11 cellular contexts compared by ENCODE assay signal in the genomic region with DNA sequence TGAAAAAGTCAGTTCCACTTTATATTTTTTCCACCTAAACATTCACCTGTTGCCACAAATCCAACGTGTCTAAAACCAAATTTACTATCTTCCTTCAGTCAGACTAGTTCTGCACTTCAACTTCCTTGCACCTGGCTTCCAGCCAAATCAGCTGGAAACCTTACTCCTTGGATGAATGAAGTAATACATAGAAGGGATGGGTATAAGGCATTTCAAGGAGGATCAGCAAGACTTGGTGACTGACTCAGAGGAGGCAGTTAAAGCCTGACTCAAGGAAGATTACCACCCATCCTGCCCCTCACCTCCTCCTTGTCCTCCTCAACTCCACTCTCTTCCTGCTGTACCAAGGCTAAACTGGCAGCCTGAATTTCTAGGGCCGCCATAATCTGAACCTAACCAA. TPM values are rescaled to one million over a fixed set of nuclear protein-coding genes. Genes with fewer than 3 reads are reported as not detected.
DNase-seq lines count a peak whose midpoint lies in the region; ATAC-seq and TF ChIP-seq lines count a peak whose summit lies in the region.
"Had no signal": no experiment of that assay in that cellular context is flagged by ENCODE, and none has a peak within 500 bp of the region (broad histone marks: within the 10 kb centered on the region; RNA-seq: fewer than 3 reads in every experiment).

No MANE protein-coding gene starts in this region.

- dilution Hi-C loops in IMR-90 (cut with HindIII; ENCODE audit: low sequenced_read_pairs, unreplicated experiment), result no loop called here

- no peak overlapping the region for H2BK5ac ChIP-seq in IMR-90 (ENCODE audit: low read depth, low read length, poor library complexity, severe bottlenecking)
- no peak overlapping the region for H2BK5ac ChIP-seq in mesenchymal stem cell (ENCODE audit: low read depth, low read length, poor library complexity, severe bottlenecking)

- no TSS peak for BruUV-seq in IMR-90 (replicated peaks; lab: Mats Ljungman, UMichigan)

- H2AK9ac ChIP-seq in IMR-90 (replicated peaks; ENCODE audit: low read depth, low read length, poor library complexity), result no peak overlapping the region

- H3K79me1 ChIP-seq in IMR-90 (ENCODE audit: low read depth in 1 of 2, low read length in 2 of 2) (no peaks in the 10 kb centered on the region), mesenchymal stem cell (replicated peaks; ENCODE audit: low read length, poor library complexity, severe bottlenecking) (no peaks in the 10 kb centered on the region)

- H2AFZ ChIP-seq in IMR-90 (replicated peaks; ENCODE audit: low read length, poor library complexity) (peak overlapping the region; percentile 5), mesenchymal stem cell (ENCODE audit: low read depth, low read length) (no peak overlapping the region), MM.1S (ENCODE audit: low read length) (no peak overlapping the region)

- H3K9me1 ChIP-seq in IMR-90 (ENCODE audit: insufficient read depth, low read length), result no peaks in the 10 kb centered on the region; the same call in 1 of the 2 replicates

- no peak overlapping the region for H4K5ac ChIP-seq in IMR-90 (ENCODE audit: low read depth, low read length)

- H3K4me2 ChIP-seq in IMR-90 (ENCODE audit: low read depth, low read length), result no peak overlapping the region
- no peak overlapping the region for H3K4me2 ChIP-seq in mesenchymal stem cell (ENCODE audit: low read length, poor library complexity, severe bottlenecking)
- H3K4me2 ChIP-seq in MM.1S (ENCODE audit: low read depth, low read length), result no peak overlapping the region
- H3K4me2 ChIP-seq: KMS-11 had no signal

- H3K27ac ChIP-seq in IMR-90 (ENCODE audit: insufficient read depth, low read length), result no peak overlapping the region
- peak overlapping the region; percentile 18 for H3K27ac ChIP-seq in mesenchymal stem cell (ENCODE audit: low read length, poor library complexity, severe bottlenecking)
- no peak overlapping the region for H3K27ac ChIP-seq in MM.1S (ENCODE audit: low read length)
- H3K27ac ChIP-seq: KMS-11 had no signal

- no peak overlapping the region for H3K56ac ChIP-seq in IMR-90 (ENCODE audit: extremely low read depth, insufficient read depth, low read length)

- H4K8ac ChIP-seq in IMR-90 (ENCODE audit: low read depth in 2 of 2, low read length in 2 of 2), result no peak overlapping the region
- no peak overlapping the region for H4K8ac ChIP-seq in mesenchymal stem cell (ENCODE audit: low read length)

- no peaks in the 10 kb centered on the region for H3K9me2 ChIP-seq in MM.1S (replicated peaks; ENCODE audit: insufficient read depth, low read length)

- H4K91ac ChIP-seq in IMR-90 (ENCODE audit: insufficient read depth, low read depth, low read length) (no peak overlapping the region), mesenchymal stem cell (ENCODE audit: low read length) (no peak overlapping the region)

- H3F3A ChIP-seq in MM.1S (ENCODE audit: insufficient read depth, low read length), result no peaks in the 10 kb centered on the region

- DNase-seq in CD14-positive monocyte (ENCODE audit: low spot score) (no peak), IMR-90 (peak; percentile 89), astrocyte of the cerebellum (ENCODE audit: low read depth) (peak; percentile 53), mesenchymal stem cell (peak; percentile 54), MM.1S (no peak), NOMO-1 treated with dmso at 0.1 percent for 144 hours (lab: John Stamatoyannopoulos, UW; ENCODE audit: unreplicated experiment) (no peak), NCI-H526 treated with DMSO at 0.1 percent for 48 hours (lab: John Stamatoyannopoulos, UW) (no peak)
- DNase-seq: activated naive CD8-positive, alpha-beta T cell treated with anti-CD3 and anti-CD28 coated beads, Interleukin-2, amount 50 U/mL, for 24 hours; stimulated activated CD4-positive, alpha-beta T cell treated with anti-CD3 and anti-CD28 coated beads, Interleukin-12 subunit alpha, Interleukin-12 subunit beta, amount 100 ng/mL, for 4 hours had no signal

- no CpG with 5 or more reads among the region's 2 CpGs for WGBS in IMR-90 (ENCODE audit: extremely low coverage in 2 of 2, insufficient read length in 1 of 2), 2 experiments
- WGBS in mesenchymal stem cell, result 80% methylated on average over 2 of the region's 2 CpGs

- TF ChIP-seq RAD21 in IMR-90 (IDR thresholded peaks at IDR 0.05; ENCODE audit: low read length), result no peak

- H2AK5ac ChIP-seq in IMR-90 (ENCODE audit: low read depth, low read length) (no peak overlapping the region), mesenchymal stem cell (ENCODE audit: low read length, severe bottlenecking) (no peak overlapping the region)

- H3K4me3 Mint-ChIP-seq in CD14-positive monocyte, result no peak overlapping the region
- H3K4me3 Mint-ChIP-seq: activated naive CD8-positive, alpha-beta T cell treated with anti-CD3 and anti-CD28 coated beads, Interleukin-2, amount 50 U/mL, for 24 hours had no signal

- peaks cover 1 to 4% (median 2%) of the 10 kb centered on the region in 3 donors for H3K27me3 Mint-ChIP-seq in CD14-positive monocyte (ENCODE audit: low read depth in 3 of 3)
- H3K27me3 Mint-ChIP-seq: activated naive CD8-positive, alpha-beta T cell treated with anti-CD3 and anti-CD28 coated beads, Interleukin-2, amount 50 U/mL, for 24 hours had no signal

- intact Hi-C loops in CD14-positive monocyte (cut with micrococcal nuclease) (loop anchor here in 1 of 2 donors (5.0 kb wide), 1 partner anchor 256 kb away; a partner anchor contains a TSS), IMR-90 (cut with micrococcal nuclease) (no loop called here)

- H3K4me3 ChIP-seq in IMR-90 (ENCODE audit: insufficient read depth, low read depth, low read length) (no peak overlapping the region), astrocyte of the cerebellum (ENCODE audit: low read depth, low read length) (no peak overlapping the region), mesenchymal stem cell (ENCODE audit: insufficient read depth in 1 of 2, low read depth in 1 of 2, low read length in 2 of 2) (no peak overlapping the region), MM.1S (ENCODE audit: low read length) (no peak overlapping the region)

- no peak overlapping the region for H3K23ac ChIP-seq in IMR-90 (ENCODE audit: low read depth, low read length)
- no peak overlapping the region for H3K23ac ChIP-seq in mesenchymal stem cell (ENCODE audit: low read length in 2 of 2)

- H2BK20ac ChIP-seq in IMR-90 (ENCODE audit: low read depth, low read length), result no peak overlapping the region

- peak overlapping the region; percentile 19 to 97 (median 75) for H3K27ac Mint-ChIP-seq in CD14-positive monocyte
- H3K27ac Mint-ChIP-seq: activated naive CD8-positive, alpha-beta T cell treated with anti-CD3 and anti-CD28 coated beads, Interleukin-2, amount 50 U/mL, for 24 hours had no signal

- H3K36me3 ChIP-seq in IMR-90 (ENCODE audit: control insufficient read depth, insufficient read depth, low read length), result peaks cover 1% of the 10 kb centered on the region; the same call in 1 of the 2 replicates
- peaks cover 0 to under 1% of the 10 kb centered on the region in 2 experiments for H3K36me3 ChIP-seq in mesenchymal stem cell (ENCODE audit: control insufficient read depth in 1 of 2, insufficient read depth in 2 of 2, low read depth in 1 of 2, low read length in 2 of 2)
- H3K36me3 ChIP-seq in MM.1S (replicated peaks; ENCODE audit: insufficient read depth, low read length), result no peaks in the 10 kb centered on the region

- POLR2A ChIA-PET in IMR-90 (lab: Charles Lee; ENCODE audit: unreplicated experiment), result no interaction called here

- H2BK120ac ChIP-seq in IMR-90 (ENCODE audit: low read depth, low read length) (no peak overlapping the region), mesenchymal stem cell (ENCODE audit: low read depth, low read length) (no peak overlapping the region)

- H2BK15ac ChIP-seq in IMR-90 (ENCODE audit: low read depth, low read length) (no peak overlapping the region), mesenchymal stem cell (ENCODE audit: low read depth, poor library complexity, severe bottlenecking) (no peak overlapping the region)

- H3K4ac ChIP-seq in IMR-90 (ENCODE audit: low read depth, low read length) (no peak overlapping the region), mesenchymal stem cell (ENCODE audit: low read depth in 1 of 2, low read length in 2 of 2) (no peak overlapping the region)

- H3K36me3 Mint-ChIP-seq in CD14-positive monocyte, result peaks cover 2 to 3% of the 10 kb centered on the region in 2 donors

- H3K4me1 ChIP-seq in IMR-90 (ENCODE audit: control insufficient read depth, insufficient read depth, low read length), result peaks cover 3% of the 10 kb centered on the region; the same call in 1 of the 2 replicates
- peaks cover 8% of the 10 kb centered on the region for H3K4me1 ChIP-seq in mesenchymal stem cell (ENCODE audit: control insufficient read depth, insufficient read depth, low read depth, low read length)
- H3K4me1 ChIP-seq in MM.1S (ENCODE audit: low read length), result no peaks in the 10 kb centered on the region

- no peaks in the 10 kb centered on the region for H3K79me2 ChIP-seq in MM.1S (ENCODE audit: low read length)

- no peak overlapping the region for H3K18ac ChIP-seq in IMR-90 (ENCODE audit: low read depth, low read length)
- H3K18ac ChIP-seq in mesenchymal stem cell (ENCODE audit: low read depth in 1 of 2, low read length in 2 of 2), result no peak overlapping the region

- H3K27me3 ChIP-seq in IMR-90 (ENCODE audit: control insufficient read depth, insufficient read depth, low read length), result no peaks in the 10 kb centered on the region
- H3K27me3 ChIP-seq in mesenchymal stem cell (ENCODE audit: control insufficient read depth in 1 of 2, insufficient read depth in 1 of 2, low read length in 2 of 2), result no peaks in the 10 kb centered on the region
- H3K27me3 ChIP-seq in MM.1S (replicated peaks; ENCODE audit: insufficient read depth, low read length), result no peaks in the 10 kb centered on the region

- H3K9ac ChIP-seq in IMR-90 (ENCODE audit: low read depth, low read length) (no peak overlapping the region), mesenchymal stem cell (ENCODE audit: low read length) (no peak overlapping the region), MM.1S (ENCODE audit: low read length) (no peak overlapping the region)
- H3K9ac ChIP-seq: KMS-11 had no signal

- H4K20me1 ChIP-seq in IMR-90 (ENCODE audit: insufficient read depth, low read length) (no peaks in the 10 kb centered on the region), MM.1S (ENCODE audit: insufficient read depth, low read length) (no peaks in the 10 kb centered on the region)

- H3K14ac ChIP-seq in IMR-90 (replicated peaks; ENCODE audit: low read depth, low read length) (no peak overlapping the region), mesenchymal stem cell (ENCODE audit: low read length in 2 of 2) (no peak overlapping the region)

- in situ Hi-C loops in IMR-90 (cut with MboI; ENCODE audit: low sequenced_read_pairs), result no loop called here
- in situ Hi-C loops in astrocyte of the cerebellum (cut with HindIII; ENCODE audit: low sequenced_read_pairs), result no loop called here

- H2BK12ac ChIP-seq in mesenchymal stem cell (ENCODE audit: low read length in 2 of 2), result no peak overlapping the region

- TF ChIP-seq POLR2A in IMR-90 (IDR thresholded peaks at IDR 0.05; ENCODE audit: low read depth, low read length), result no peak

- peaks cover 28% of the 10 kb centered on the region for H3K4me1 Mint-ChIP-seq in CD14-positive monocyte

- TF ChIP-seq CTCF in CD14-positive monocyte (IDR thresholded peaks at IDR 0.05) (no peak), IMR-90 (conservative IDR thresholded peaks at IDR 0.05; ENCODE audit: low read depth, low read length) (no peak), astrocyte of the cerebellum (IDR thresholded peaks at IDR 0.05; ENCODE audit: low read depth, low read length, missing control alignments) (no peak), MM.1S (IDR thresholded peaks at IDR 0.05; ENCODE audit: low read length) (no peak)

- H3K9me3 Mint-ChIP-seq in CD14-positive monocyte, result peaks cover 0 to 6% (median 0%) of the 10 kb centered on the region in 7 donors

- peak; percentile 88 for ATAC-seq in IMR-90 (ENCODE audit: low read depth)
- no peak for ATAC-seq in GM18870 (IDR thresholded peaks at IDR 0.05; ENCODE audit: unreplicated experiment)
- ATAC-seq: activated naive CD8-positive, alpha-beta T cell treated with anti-CD3 and anti-CD28 coated beads, Interleukin-2, amount 50 U/mL, for 24 hours had no signal

- CTCF ChIA-PET in IMR-90 (lab: Yijun Ruan, JAX), result interaction anchor here (0.6 kb wide), 2 partner anchors 221 to 1801 kb away, joined by 3 read pairs; no protein-coding TSS in a partner anchor

- H3K9me3 ChIP-seq in IMR-90 (ENCODE audit: control insufficient read depth, insufficient read depth, low read length), result no peaks in the 10 kb centered on the region
- no peaks in the 10 kb centered on the region for H3K9me3 ChIP-seq in mesenchymal stem cell (ENCODE audit: control insufficient read depth, low read length)
- H3K9me3 ChIP-seq in MM.1S (replicated peaks; ENCODE audit: insufficient read depth, low read length), result no peaks in the 10 kb centered on the region

RNA-seq across cellular contexts. Expression of a gene that starts 37.1 kb away (rescaled TPM):
- 10 to 100 TPM; 14.5 to 16.7 TPM for polyA plus RNA-seq in CD14-positive monocyte
- total RNA-seq in IMR-90 (2012; rRNA removed), result 15.6 and 20.3 TPM in 2 replicates
- 5.1 and 7.3 TPM in 2 replicates for polyA plus RNA-seq in IMR-90 (2012; rRNA removed)
- 1.6 and 3.1 TPM in 2 replicates for polyA plus RNA-seq in IMR-90 (2012; cell fraction: cytosol; rRNA removed)
- 2.5 and 10.7 TPM in 2 replicates for polyA plus RNA-seq in IMR-90 (2012; cell fraction: nucleus; rRNA removed; ENCODE audit: low replicate concordance)
- polyA plus RNA-seq in mesenchymal stem cell (2013, experiment 1 of 2), result 6.3 TPM
- 7.3 TPM for polyA plus RNA-seq in mesenchymal stem cell (2013, experiment 2 of 2)

RNA-seq across cellular contexts. Expression of a gene that starts 37.3 kb away (rescaled TPM):
- 1 to 10 TPM in 1 of 2 donors, under 1 TPM in 1; 0.48 to 1.2 TPM for polyA plus RNA-seq in CD14-positive monocyte
- total RNA-seq in IMR-90 (2012; rRNA removed), result 0.72 and 0.83 TPM in 2 replicates
- polyA plus RNA-seq in IMR-90 (2012; rRNA removed), result 0.75 and 1.1 TPM in 2 replicates
- polyA plus RNA-seq in IMR-90 (2012; cell fraction: cytosol; rRNA removed), result 0.10 and 0.11 TPM in 2 replicates
- polyA plus RNA-seq in IMR-90 (2012; cell fraction: nucleus; rRNA removed; ENCODE audit: low replicate concordance), result 1.5 and 7.0 TPM in 2 replicates
- 1.5 TPM for polyA plus RNA-seq in mesenchymal stem cell (2013, experiment 1 of 2)
- 1.5 TPM for polyA plus RNA-seq in mesenchymal stem cell (2013, experiment 2 of 2)

Comparison
In these comparisons a context has a peak if more than half of its experiments do, and no peak if none do; other contexts are left out.
1. DNase-seq: peak in IMR-90 (single experiment), astrocyte of the cerebellum (single experiment) and mesenchymal stem cell (single experiment); none in CD14-positive monocyte (single experiment), MM.1S (single experiment), NOMO-1 treated with dmso at 0.1 percent for 144 hours (single experiment) and NCI-H526 treated with DMSO at 0.1 percent for 48 hours (single experiment).